In genomic region chr7:100493476-100494264, GRCh38 we compare ENCODE assay signal across 1 cellular context.
A peak's percentile ranks its signal among the peaks of the same experiment; 100 is the strongest.
TF ChIP-seq lines count a peak whose summit lies in the region.

No MANE protein-coding gene starts in this region.

TF ChIP-seq in HepG2, 621 proteins besides CTCF, POLR2A, EP300 and RAD21 (continued from another document and continues in another):
- TF ChIP-seq ZNF280D (CRISPR knock-in tag; IDR thresholded peaks at IDR 0.05) (no peak), BHLHE40 (IDR thresholded peaks at IDR 0.05; ENCODE audit: low read length) (peak; percentile 52; the same call in 1 of the 2 replicates), IRF9 (CRISPR knock-in tag; IDR thresholded peaks at IDR 0.05; ENCODE audit: borderline replicate concordance) (no peak), AHDC1 (CRISPR knock-in tag; IDR thresholded peaks at IDR 0.05; ENCODE audit: borderline replicate concordance) (no peak), JDP2 (CRISPR knock-in tag; IDR thresholded peaks at IDR 0.05; ENCODE audit: borderline replicate concordance) (no peak), ZNF737 (CRISPR knock-in tag; IDR thresholded peaks at IDR 0.05; ENCODE audit: borderline replicate concordance) (no peak), JARID2 (CRISPR knock-in tag; IDR thresholded peaks at IDR 0.05; ENCODE audit: insufficient replicate concordance) (no peak), ZNF577 (CRISPR knock-in tag; IDR thresholded peaks at IDR 0.05; ENCODE audit: borderline replicate concordance, low read depth) (no peak), ZNF230 (CRISPR knock-in tag; IDR thresholded peaks at IDR 0.05) (no peak; the same call in 1 of the 2 replicates), MEF2D (CRISPR knock-in tag; IDR thresholded peaks at IDR 0.05) (no peak), ZNF788 (CRISPR knock-in tag; IDR thresholded peaks at IDR 0.05; ENCODE audit: borderline replicate concordance) (no peak), ZNF251 (CRISPR knock-in tag; IDR thresholded peaks at IDR 0.05) (no peak), ZNF407 (CRISPR knock-in tag; IDR thresholded peaks at IDR 0.05; ENCODE audit: not compliant biosample characterization) (peak; percentile 15), POLR2AphosphoS5 (IDR thresholded peaks at IDR 0.05; ENCODE audit: low read depth, low read length) (no peak), CEBPG (CRISPR knock-in tag; IDR thresholded peaks at IDR 0.05) (no peak), ZNF746 (CRISPR knock-in tag; IDR thresholded peaks at IDR 0.05) (no peak), HOXA3 (CRISPR knock-in tag; IDR thresholded peaks at IDR 0.05) (no peak; the same call in 1 of the 2 replicates), SRY (CRISPR knock-in tag; IDR thresholded peaks at IDR 0.05) (0 out of 2 replicates have a peak, but pooled peaks have one; percentile 19), ZNF775 (CRISPR knock-in tag; IDR thresholded peaks at IDR 0.05; ENCODE audit: borderline replicate concordance) (no peak), ZNF329 (CRISPR knock-in tag; IDR thresholded peaks at IDR 0.05; ENCODE audit: low read depth) (no peak), THAP7 (CRISPR knock-in tag; IDR thresholded peaks at IDR 0.05) (no peak), ZXDC (CRISPR knock-in tag; IDR thresholded peaks at IDR 0.05) (no peak), PATZ1 (CRISPR knock-in tag; IDR thresholded peaks at IDR 0.05) (peak; percentile 89), ZNF546 (CRISPR knock-in tag; conservative IDR thresholded peaks at IDR 0.05) (no peak), KAT2B (IDR thresholded peaks at IDR 0.05; ENCODE audit: borderline replicate concordance, low read depth, low read length) (no peak), ELF4 (CRISPR knock-in tag; IDR thresholded peaks at IDR 0.05; ENCODE audit: borderline replicate concordance) (no peak), SMARCC2 (IDR thresholded peaks at IDR 0.05) (no peak), ZNF501 (CRISPR knock-in tag; IDR thresholded peaks at IDR 0.05) (no peak), ZNF629 (CRISPR knock-in tag; conservative IDR thresholded peaks at IDR 0.05) (no peak), SP2 (CRISPR knock-in tag; IDR thresholded peaks at IDR 0.05) (no peak), PRPF4 (IDR thresholded peaks at IDR 0.05; ENCODE audit: low read depth, low read length, poor library complexity, severe bottlenecking) (no peak), KLF11 (CRISPR knock-in tag; IDR thresholded peaks at IDR 0.05) (no peak)
